ENCODE assay signal across 30 cellular contexts in genomic region chr22:19238900-19239299, GRCh38. TPM values are rescaled to one million over a fixed set of nuclear protein-coding genes. Genes with fewer than 3 reads are reported as not detected.
DNase-seq lines count a peak whose midpoint lies in the region; ATAC-seq and TF ChIP-seq lines count a peak whose summit lies in the region.
"Had no signal": no experiment of that assay in that cellular context is flagged by ENCODE, and none has a peak within 500 bp of the region (broad histone marks: within the 10 kb centered on the region; RNA-seq: fewer than 3 reads in every experiment).

No MANE protein-coding gene starts in this region.

- ATAC-seq in Right ventricle myocardium inferior (peak; percentile 68), lower lobe of right lung (peak; percentile 52 to 78), GM18867 (IDR thresholded peaks at IDR 0.05; ENCODE audit: unreplicated experiment) (no peak), GM19455 (IDR thresholded peaks at IDR 0.05; ENCODE audit: unreplicated experiment) (no peak)
- ATAC-seq: foreskin keratinocyte, left colon had no signal

- H3K9me3 ChIP-seq in lower lobe of right lung = no peaks in the 10 kb centered on the region
- H3K9me3 ChIP-seq: Peyer's patch had no signal

- H3K4me3 ChIP-seq in fibroblast of pulmonary artery (replicated peaks; ENCODE audit: low read depth, low read length) = no peak overlapping the region
- H3K4me3 ChIP-seq in lower lobe of right lung = no peak overlapping the region
- H3K4me3 ChIP-seq: cardiac muscle cell, neural progenitor cell, Peyer's patch, SJCRH30 had no signal

- TF ChIP-seq CTCF in fibroblast of pulmonary artery (IDR thresholded peaks at IDR 0.05; ENCODE audit: low read length, missing control alignments) = no peak
- no peak for TF ChIP-seq CTCF in lower lobe of right lung (IDR thresholded peaks at IDR 0.05)

- H3K27me3 ChIP-seq in lower lobe of right lung (ENCODE audit: low read depth) = no peaks in the 10 kb centered on the region
- H3K27me3 ChIP-seq: cardiac muscle cell, foreskin keratinocyte, neural progenitor cell, Peyer's patch, SJCRH30 had no signal

- H3K27ac ChIP-seq in lower lobe of right lung = no peak overlapping the region
- H3K27ac ChIP-seq: 22Rv1, cardiac muscle cell, foreskin keratinocyte, neural progenitor cell, Peyer's patch, SJCRH30 had no signal

- H3K36me3 ChIP-seq in lower lobe of right lung = peaks cover 14% of the 10 kb centered on the region
- H3K36me3 ChIP-seq: cardiac muscle cell, neural progenitor cell, Peyer's patch had no signal

- H3K4me1 ChIP-seq in lower lobe of right lung = no peaks in the 10 kb centered on the region
- H3K4me1 ChIP-seq: foreskin keratinocyte, neural progenitor cell, Peyer's patch, SJCRH30 had no signal

- intact Hi-C loops in Right ventricle myocardium inferior (cut with DNase I) (loop anchor here (5.0 kb wide), 1 partner anchor 163 kb away; no protein-coding TSS in a partner anchor), cardiac septum (cut with DNase I) (no loop called here), lower lobe of right lung (cut with DNase I) (no loop called here)

- DNase-seq in Right ventricle myocardium inferior (ENCODE audit: missing footprints) = no peak
- DNase-seq in cardiac septum (ENCODE audit: low spot score) = no peak
- DNase-seq in fibroblast of pulmonary artery (ENCODE audit: low read depth) = peak; percentile 15
- no peak for DNase-seq in lower lobe of right lung
- DNase-seq in iPS-NIHi11 (ENCODE audit: low spot score) = no peak
- no peak for DNase-seq in stimulated activated CD4-positive, alpha-beta T cell treated with anti-CD3 and anti-CD28 coated beads, Interleukin-15, amount 100 ng/mL, for 24 hours
- DNase-seq: activated CD4-positive, alpha-beta T cell treated with anti-CD3 and anti-CD28 coated beads, Interleukin-2, amount 10 ng/mL, durations not matched to agents 24 days and 14 days; activated CD8-positive, alpha-beta memory T cell treated with anti-CD3 and anti-CD28 coated beads for 24 hours; activated T-cell treated with anti-CD3 and anti-CD28 coated beads for 4 hours; AML-193; Calu3; CD4-positive, CD25-positive, alpha-beta regulatory T cell; cortex of kidney; DMS79; foreskin keratinocyte; GDM1; GOT3; left colon; mesenchymal stem cell; NCI-H446; NCI-H82; Peyer's patch; SJCRH30; stimulated activated CD4-positive, alpha-beta T cell treated with anti-CD3 and anti-CD28 coated beads, Interleukin-4, amount 100 ng/mL, for 24 hours; trophoblast cell had no signal

RNA-seq across cellular contexts. Expression of gene CLTCL1, which starts 52.6 kb away (rescaled TPM):
- total RNA-seq in Right ventricle myocardium inferior = 8.3 TPM
- total RNA-seq in cardiac septum = 18.0 TPM
- 6.8 TPM for total RNA-seq in lower lobe of right lung

Comparison
In these comparisons a context has a peak if more than half of its experiments do, and no peak if none do; other contexts are left out.
1. ATAC-seq: peak in Right ventricle myocardium inferior (single experiment) and lower lobe of right lung (2 of 2); none in GM18867 (single experiment) and GM19455 (single experiment).